ENCODE assay signal across 10 cellular contexts in genomic region chr22:46591890-46592289, GRCh38. TPM values are rescaled to one million over a fixed set of nuclear protein-coding genes. Genes with fewer than 3 reads are reported as not detected.
DNase-seq lines count a peak whose midpoint lies in the region; ATAC-seq and TF ChIP-seq lines count a peak whose summit lies in the region.
"Had no signal": no experiment of that assay in that cellular context is flagged by ENCODE, and none has a peak within 500 bp of the region (broad histone marks: within the 10 kb centered on the region; RNA-seq: fewer than 3 reads in every experiment).

No MANE protein-coding gene starts in this region.

- no peak overlapping the region for H3K27ac Mint-ChIP-seq in activated T-cell treated with anti-CD3 and anti-CD28 coated beads, Interleukin-2, amount 50 U/mL, for 72 hours
- H3K27ac Mint-ChIP-seq: mesothelial cell of epicardium had no signal

- H2BK120ac ChIP-seq in mesenchymal stem cell (ENCODE audit: low read depth, low read length), result no peak overlapping the region

- intact Hi-C loops in tibial artery (cut with DNase I; ENCODE audit: low total_unique reads), result no loop called here

- no peak overlapping the region for H3K14ac ChIP-seq in mesenchymal stem cell (ENCODE audit: low read length in 2 of 2)

- H2AK5ac ChIP-seq in mesenchymal stem cell (ENCODE audit: low read length, severe bottlenecking), result peak overlapping the region; percentile 78

- peaks cover 63% of the 10 kb centered on the region for H3K4me1 ChIP-seq in mesenchymal stem cell (ENCODE audit: control insufficient read depth, insufficient read depth, low read depth, low read length)
- peaks cover 0 to 32% (median 15%) of the 10 kb centered on the region in 4 donors for H3K4me1 ChIP-seq in tibial artery

- ATAC-seq in activated T-cell treated with anti-CD3 and anti-CD28 coated beads, Interleukin-2, amount 50 U/mL, for 72 hours (replicated peaks in 1 of 2), result peak in 1 of 2 donors; percentile 1
- ATAC-seq in HG03108 (IDR thresholded peaks at IDR 0.05; ENCODE audit: unreplicated experiment), result no peak

- H4K91ac ChIP-seq in mesenchymal stem cell (ENCODE audit: low read length), result no peak overlapping the region

- no peak overlapping the region for H3K23ac ChIP-seq in mesenchymal stem cell (ENCODE audit: low read length in 2 of 2)

- no peak for DNase-seq in activated T-cell treated with anti-CD3 and anti-CD28 coated beads, Interleukin-2, amount 50 U/mL, for 72 hours
- DNase-seq in activated T-cell treated with anti-CD3 and anti-CD28 coated beads, Interleukin-2, amount 50 U/mL, for 48 hours, result no peak
- no peak for DNase-seq in astrocyte of the spinal cord (ENCODE audit: low read depth, low spot score)
- DNase-seq in mesenchymal stem cell, result no peak
- DNase-seq in tibial artery, result no peak
- DNase-seq in NCI-H146 treated with DMSO at 0.1 percent for 48 hours (lab: John Stamatoyannopoulos, UW; ENCODE audit: unreplicated experiment), result no peak
- no peak for DNase-seq in HEK293T (ENCODE audit: extremely low spot score)
- DNase-seq: NCI-H524 had no signal

- H3K27me3 Mint-ChIP-seq in activated T-cell treated with anti-CD3 and anti-CD28 coated beads, Interleukin-2, amount 50 U/mL, for 72 hours (ENCODE audit: low read depth), result no peaks in the 10 kb centered on the region

- H3K4me2 ChIP-seq in mesenchymal stem cell (ENCODE audit: low read length, poor library complexity, severe bottlenecking), result no peak overlapping the region

- peak overlapping the region; percentile 66 for H3K9ac ChIP-seq in mesenchymal stem cell (ENCODE audit: low read length)

- 86% methylated on average over 7 of the region's 7 CpGs for WGBS in mesenchymal stem cell

- CTCF ChIA-PET in HEK293T (lab: Yijun Ruan, JAX), result no interaction called here

- in situ Hi-C loops in astrocyte of the spinal cord (cut with HindIII; ENCODE audit: low sequenced_read_pairs), result no loop called here

- H3K36me3 Mint-ChIP-seq in activated T-cell treated with anti-CD3 and anti-CD28 coated beads, Interleukin-2, amount 50 U/mL, for 72 hours (ENCODE audit: insufficient read depth in 2 of 2), result no peaks in the 10 kb centered on the region
- H3K36me3 Mint-ChIP-seq: mesothelial cell of epicardium had no signal

- peak overlapping the region; percentile 78 for H3K27ac ChIP-seq in mesenchymal stem cell (ENCODE audit: low read length, poor library complexity, severe bottlenecking)
- peak overlapping the region; percentile 13 to 40 for H3K27ac ChIP-seq in tibial artery

- H2BK5ac ChIP-seq in mesenchymal stem cell (ENCODE audit: low read depth, low read length, poor library complexity, severe bottlenecking), result no peak overlapping the region

- H3K18ac ChIP-seq in mesenchymal stem cell (ENCODE audit: low read depth in 1 of 2, low read length in 2 of 2), result no peak overlapping the region

- peak overlapping the region; percentile 1 for H3K4me3 ChIP-seq in astrocyte of the spinal cord (ENCODE audit: low read depth, low read length)
- peak overlapping the region in 1 of 2 experiments; percentile 67 for H3K4me3 ChIP-seq in mesenchymal stem cell (ENCODE audit: insufficient read depth in 1 of 2, low read depth in 1 of 2, low read length in 2 of 2)
- no peak overlapping the region for H3K4me3 ChIP-seq in tibial artery

- H2BK12ac ChIP-seq in mesenchymal stem cell (ENCODE audit: low read length in 2 of 2), result peak overlapping the region in 1 of 2 experiments; percentile 37

- TF ChIP-seq CTCF in astrocyte of the spinal cord (IDR thresholded peaks at IDR 0.05; ENCODE audit: low read depth, low read length) (no peak), tibial artery (IDR thresholded peaks at IDR 0.05) (no peak)

- no peaks in the 10 kb centered on the region for H3K9me3 Mint-ChIP-seq in activated T-cell treated with anti-CD3 and anti-CD28 coated beads, Interleukin-2, amount 50 U/mL, for 72 hours
- H3K9me3 Mint-ChIP-seq: mesothelial cell of epicardium had no signal

- peak overlapping the region; percentile 76 to 84 for H3K4me3 Mint-ChIP-seq in activated T-cell treated with anti-CD3 and anti-CD28 coated beads, Interleukin-2, amount 50 U/mL, for 72 hours
- H3K4me3 Mint-ChIP-seq: mesothelial cell of epicardium had no signal

- H2AFZ ChIP-seq in mesenchymal stem cell (ENCODE audit: low read depth, low read length), result no peak overlapping the region

- H3K4ac ChIP-seq in mesenchymal stem cell (ENCODE audit: low read depth in 1 of 2, low read length in 2 of 2), result no peak overlapping the region

- H3K36me3 ChIP-seq in mesenchymal stem cell (ENCODE audit: control insufficient read depth in 1 of 2, insufficient read depth in 2 of 2, low read depth in 1 of 2, low read length in 2 of 2), result no peaks in the 10 kb centered on the region
- H3K36me3 ChIP-seq in tibial artery, result no peaks in the 10 kb centered on the region

- POLR2A ChIA-PET in HEK293T (lab: Yijun Ruan, JAX), result no interaction called here

- no peak overlapping the region for H2BK15ac ChIP-seq in mesenchymal stem cell (ENCODE audit: low read depth, poor library complexity, severe bottlenecking)

- H3K4me1 Mint-ChIP-seq in activated T-cell treated with anti-CD3 and anti-CD28 coated beads, Interleukin-2, amount 50 U/mL, for 72 hours (ENCODE audit: low read depth), result peaks cover 36% of the 10 kb centered on the region

- H3K27me3 ChIP-seq in mesenchymal stem cell (ENCODE audit: control insufficient read depth in 1 of 2, insufficient read depth in 1 of 2, low read length in 2 of 2), result peaks cover 0 to 2% of the 10 kb centered on the region in 2 experiments
- H3K27me3 ChIP-seq in tibial artery, result no peaks in the 10 kb centered on the region

- H3K79me1 ChIP-seq in mesenchymal stem cell (replicated peaks; ENCODE audit: low read length, poor library complexity, severe bottlenecking), result peaks cover 43% of the 10 kb centered on the region

- H3K9me3 ChIP-seq in mesenchymal stem cell (ENCODE audit: control insufficient read depth, low read length) (no peaks in the 10 kb centered on the region), tibial artery (no peaks in the 10 kb centered on the region)

- no peak overlapping the region for H4K8ac ChIP-seq in mesenchymal stem cell (ENCODE audit: low read length)

TF ChIP-seq in HEK293T, 16 proteins besides CTCF, POLR2A, EP300 and RAD21:
- TF ChIP-seq LEF1 (IDR thresholded peaks at IDR 0.05; ENCODE audit: borderline replicate concordance), result no peak
- no peak for TF ChIP-seq SP1 (IDR thresholded peaks at IDR 0.05)
- no peak for TF ChIP-seq PKNOX1 (IDR thresholded peaks at IDR 0.05)
- TF ChIP-seq FOXM1 (IDR thresholded peaks at IDR 0.05; ENCODE audit: borderline replicate concordance), result no peak
- no peak for TF ChIP-seq L3MBTL2 (conservative IDR thresholded peaks at IDR 0.05)
- TF ChIP-seq BHLHE40 (IDR thresholded peaks at IDR 0.05; ENCODE audit: borderline replicate concordance), result no peak
- TF ChIP-seq ZNF384 (IDR thresholded peaks at IDR 0.05), result no peak
- TF ChIP-seq ARNT (IDR thresholded peaks at IDR 0.05), result no peak
- TF ChIP-seq CTBP1 (IDR thresholded peaks at IDR 0.05; ENCODE audit: borderline replicate concordance), result no peak
- TF ChIP-seq HDGF (IDR thresholded peaks at IDR 0.05; ENCODE audit: borderline replicate concordance), result no peak
- TF ChIP-seq FOXA1 (IDR thresholded peaks at IDR 0.05), result no peak
- TF ChIP-seq NFRKB (IDR thresholded peaks at IDR 0.05), result no peak
- TF ChIP-seq SUZ12 (IDR thresholded peaks at IDR 0.05), result no peak
- no peak for TF ChIP-seq ELF4 (IDR thresholded peaks at IDR 0.05)
- no peak for TF ChIP-seq FOXK2 (IDR thresholded peaks at IDR 0.05)
- TF ChIP-seq TARDBP (IDR thresholded peaks at IDR 0.05), result no peak

RNA-seq across cellular contexts. Expression of gene GRAMD4, which starts 28.3 kb away (rescaled TPM):
- total RNA-seq in activated T-cell treated with anti-CD3 and anti-CD28 coated beads, Interleukin-2, amount 50 U/mL, for 72 hours, result 10 to 100 TPM; 42.8 to 53.5 TPM
- 5.1 TPM for polyA plus RNA-seq in mesenchymal stem cell (2013, experiment 1 of 2)
- polyA plus RNA-seq in mesenchymal stem cell (2013, experiment 2 of 2), result 5.0 TPM

RNA-seq across cellular contexts. Expression of gene CELSR1, which starts 54.5 kb away (rescaled TPM):
- 1 to 10 TPM in 1 of 2 donors, under 1 TPM in 1; 0.83 to 1.3 TPM for total RNA-seq in activated T-cell treated with anti-CD3 and anti-CD28 coated beads, Interleukin-2, amount 50 U/mL, for 72 hours
- 0.14 TPM for polyA plus RNA-seq in mesenchymal stem cell (2013, experiment 1 of 2)
- 0.11 TPM for polyA plus RNA-seq in mesenchymal stem cell (2013, experiment 2 of 2)
